8 cellular contexts compared by ENCODE assay signal in the genomic region with DNA sequence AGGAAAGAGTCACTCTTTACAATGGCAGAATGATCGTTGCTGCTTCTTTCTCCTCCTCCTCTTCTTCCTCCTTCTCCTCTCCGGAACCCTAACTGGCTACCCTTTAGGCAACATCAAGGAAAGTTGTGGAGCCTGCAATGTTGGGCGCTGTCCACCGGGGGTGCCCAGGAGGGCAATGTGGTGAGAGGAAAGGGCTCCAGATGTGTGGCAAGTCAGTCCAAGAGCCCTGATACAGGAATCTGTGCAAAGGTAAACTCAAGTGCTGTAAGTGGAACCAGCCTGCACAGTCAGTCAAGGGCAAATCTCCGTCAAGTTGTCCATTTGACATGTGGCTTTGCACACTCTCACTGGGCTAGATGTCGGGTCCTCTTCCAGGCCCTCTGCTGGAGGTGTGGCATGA. TPM values are rescaled to one million over a fixed set of nuclear protein-coding genes. Genes with fewer than 3 reads are reported as not detected.
DNase-seq lines count a peak whose midpoint lies in the region; ATAC-seq and TF ChIP-seq lines count a peak whose summit lies in the region.

No MANE protein-coding gene starts in this region.

- peak; percentile 54 for TF ChIP-seq CTCF in endothelial cell (IDR thresholded peaks at IDR 0.05; ENCODE audit: unreplicated experiment)

- peak; percentile 7 for DNase-seq in activated CD4-positive, alpha-beta T cell treated with anti-CD3 and anti-CD28 coated beads, Interleukin-2, amount 50 U/mL, for 1 hour
- no peak for DNase-seq in activated CD4-positive, alpha-beta T cell treated with anti-CD3 and anti-CD28 coated beads, Interleukin-2, amount 10 ng/mL, durations not matched to agents 7 days and 5 days
- DNase-seq in NAMALWA (ENCODE audit: low spot score) (peak; percentile 43), endothelial cell (ENCODE audit: low spot score) (peak; percentile 42)
- DNase-seq in stimulated activated CD4-positive, alpha-beta T cell treated with anti-CD3 and anti-CD28 coated beads, Interleukin-4, amount 100 ng/mL, for 24 hours: peak; percentile 11

- H3K27me3 Mint-ChIP-seq in activated CD4-positive, alpha-beta T cell treated with anti-CD3 and anti-CD28 coated beads, Interleukin-2, amount 10 ng/mL, durations not matched to agents 7 days and 5 days: peaks cover 59% of the 10 kb centered on the region
- peaks cover 10% of the 10 kb centered on the region for H3K27me3 Mint-ChIP-seq in endothelial cell (ENCODE audit: unreplicated experiment)

- H3K9me3 Mint-ChIP-seq in activated CD4-positive, alpha-beta T cell treated with anti-CD3 and anti-CD28 coated beads, Interleukin-2, amount 10 ng/mL, durations not matched to agents 7 days and 5 days: no peaks in the 10 kb centered on the region
- H3K9me3 Mint-ChIP-seq in endothelial cell (ENCODE audit: unreplicated experiment): no peaks in the 10 kb centered on the region

- CTCF ChIA-PET in activated CD4-positive, alpha-beta T cell treated with anti-CD3 and anti-CD28 coated beads, Interleukin-2, amount 10 ng/mL, durations not matched to agents 7 days and 5 days (lab: Charles Lee): interaction anchor here (1.2 to 1.4 kb wide), 2 partner anchors 23 to 88 kb away, joined by 3 to 4 read pairs; no protein-coding TSS in a partner anchor

- POLR2A ChIA-PET in activated CD4-positive, alpha-beta T cell treated with anti-CD3 and anti-CD28 coated beads, Interleukin-2, amount 10 ng/mL, durations not matched to agents 7 days and 5 days (lab: Charles Lee): no interaction called here

- no peak overlapping the region for H3K27ac Mint-ChIP-seq in activated CD4-positive, alpha-beta T cell treated with anti-CD3 and anti-CD28 coated beads, Interleukin-2, amount 10 ng/mL, durations not matched to agents 7 days and 5 days
- H3K27ac Mint-ChIP-seq in endothelial cell (ENCODE audit: unreplicated experiment): peak overlapping the region; percentile 5

- ATAC-seq in HG03354 (IDR thresholded peaks at IDR 0.05; ENCODE audit: poor library complexity, severe bottlenecking, unreplicated experiment): no peak
- no peak for ATAC-seq in GM21515 (IDR thresholded peaks at IDR 0.05; ENCODE audit: unreplicated experiment)
- no peak for ATAC-seq in HG02870 (IDR thresholded peaks at IDR 0.05; ENCODE audit: unreplicated experiment)

- peaks cover 10% of the 10 kb centered on the region for H3K4me1 Mint-ChIP-seq in activated CD4-positive, alpha-beta T cell treated with anti-CD3 and anti-CD28 coated beads, Interleukin-2, amount 10 ng/mL, durations not matched to agents 7 days and 5 days
- H3K4me1 Mint-ChIP-seq in endothelial cell (ENCODE audit: unreplicated experiment): peaks cover 59% of the 10 kb centered on the region

- no peaks in the 10 kb centered on the region for H3K36me3 Mint-ChIP-seq in activated CD4-positive, alpha-beta T cell treated with anti-CD3 and anti-CD28 coated beads, Interleukin-2, amount 10 ng/mL, durations not matched to agents 7 days and 5 days (ENCODE audit: low read depth)
- peaks cover 17% of the 10 kb centered on the region for H3K36me3 Mint-ChIP-seq in endothelial cell (ENCODE audit: low read depth, unreplicated experiment)

- no peak overlapping the region for H3K4me3 Mint-ChIP-seq in activated CD4-positive, alpha-beta T cell treated with anti-CD3 and anti-CD28 coated beads, Interleukin-2, amount 10 ng/mL, durations not matched to agents 7 days and 5 days
- H3K4me3 Mint-ChIP-seq in endothelial cell (ENCODE audit: unreplicated experiment): peak overlapping the region; percentile 86

RNA-seq across cellular contexts. Expression of a gene that starts 2.8 kb away (rescaled TPM):
- under 1 TPM; 0.07 to 0.15 TPM for total RNA-seq in activated CD4-positive, alpha-beta T cell treated with anti-CD3 and anti-CD28 coated beads, Interleukin-2, amount 10 ng/mL, durations not matched to agents 7 days and 5 days
- total RNA-seq in endothelial cell (ENCODE audit: unreplicated experiment): 8.5 TPM

RNA-seq across cellular contexts. Expression of a gene that starts 52.7 kb away (rescaled TPM):
- total RNA-seq in activated CD4-positive, alpha-beta T cell treated with anti-CD3 and anti-CD28 coated beads, Interleukin-2, amount 10 ng/mL, durations not matched to agents 7 days and 5 days: 1 to 10 TPM; 5.1 to 5.4 TPM
- total RNA-seq in endothelial cell (ENCODE audit: unreplicated experiment): 9.3 TPM
